1 cellular context compared by ENCODE assay signal in the genomic region with DNA sequence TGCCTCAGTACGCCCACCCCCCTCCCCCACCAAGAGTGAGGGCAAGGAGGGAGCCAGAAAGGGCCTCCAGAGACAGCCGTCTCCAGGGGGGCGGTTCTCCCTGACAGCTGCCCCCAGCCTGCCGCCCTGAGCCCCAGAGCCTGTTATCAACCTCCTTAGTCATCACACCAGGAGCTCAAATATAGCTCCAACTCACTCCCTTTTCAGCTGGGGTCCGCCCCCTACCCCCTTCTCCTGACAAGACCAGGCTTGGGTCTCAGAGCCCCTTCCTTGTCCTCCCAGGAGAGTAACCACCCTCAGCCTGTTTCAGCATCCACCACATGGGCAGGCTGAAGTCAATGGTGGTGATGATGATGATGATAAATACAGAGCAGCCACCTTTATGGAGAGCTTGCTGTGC.
TF ChIP-seq lines count a peak whose summit lies in the region.

No MANE protein-coding gene starts in this region.

TF ChIP-seq in K562, 482 proteins besides CTCF, POLR2A, EP300 and RAD21:
- TF ChIP-seq EGR1 (conservative IDR thresholded peaks at IDR 0.05): peak; percentile 30; the same call in 1 of the 2 replicates
- TF ChIP-seq, protein P1, sequence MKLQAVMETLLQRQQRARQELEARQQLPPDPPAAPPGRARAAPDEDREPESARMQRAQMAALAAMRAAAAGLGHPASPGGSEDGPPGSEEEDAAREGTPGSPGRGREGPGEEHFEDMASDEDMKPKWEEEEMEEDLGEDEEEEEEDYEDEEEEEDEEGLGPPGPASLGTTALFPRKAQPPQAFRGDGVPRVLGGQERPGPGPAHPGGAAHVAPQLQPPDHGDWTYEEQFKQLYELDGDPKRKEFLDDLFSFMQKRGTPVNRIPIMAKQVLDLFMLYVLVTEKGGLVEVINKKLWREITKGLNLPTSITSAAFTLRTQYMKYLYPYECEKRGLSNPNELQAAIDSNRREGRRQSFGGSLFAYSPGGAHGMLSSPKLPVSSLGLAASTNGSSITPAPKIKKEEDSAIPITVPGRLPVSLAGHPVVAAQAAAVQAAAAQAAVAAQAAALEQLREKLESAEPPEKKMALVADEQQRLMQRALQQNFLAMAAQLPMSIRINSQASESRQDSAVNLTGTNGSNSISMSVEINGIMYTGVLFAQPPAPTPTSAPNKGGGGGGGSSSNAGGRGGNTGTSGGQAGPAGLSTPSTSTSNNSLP (IDR thresholded peaks at IDR 0.05; ENCODE audit: borderline replicate concordance, low read depth, low read length): no peak
- 0 out of 2 replicates have a peak, but pooled peaks have one; percentile 7 for TF ChIP-seq NFE2 (IDR thresholded peaks at IDR 0.05; ENCODE audit: low read depth)
- TF ChIP-seq C11orf30 (IDR thresholded peaks at IDR 0.05; ENCODE audit: low read depth): peak; percentile 17; the same call in 1 of the 2 replicates
- TF ChIP-seq ZNF311 (CRISPR knock-in tag; IDR thresholded peaks at IDR 0.05): no peak
- TF ChIP-seq, protein P2, sequence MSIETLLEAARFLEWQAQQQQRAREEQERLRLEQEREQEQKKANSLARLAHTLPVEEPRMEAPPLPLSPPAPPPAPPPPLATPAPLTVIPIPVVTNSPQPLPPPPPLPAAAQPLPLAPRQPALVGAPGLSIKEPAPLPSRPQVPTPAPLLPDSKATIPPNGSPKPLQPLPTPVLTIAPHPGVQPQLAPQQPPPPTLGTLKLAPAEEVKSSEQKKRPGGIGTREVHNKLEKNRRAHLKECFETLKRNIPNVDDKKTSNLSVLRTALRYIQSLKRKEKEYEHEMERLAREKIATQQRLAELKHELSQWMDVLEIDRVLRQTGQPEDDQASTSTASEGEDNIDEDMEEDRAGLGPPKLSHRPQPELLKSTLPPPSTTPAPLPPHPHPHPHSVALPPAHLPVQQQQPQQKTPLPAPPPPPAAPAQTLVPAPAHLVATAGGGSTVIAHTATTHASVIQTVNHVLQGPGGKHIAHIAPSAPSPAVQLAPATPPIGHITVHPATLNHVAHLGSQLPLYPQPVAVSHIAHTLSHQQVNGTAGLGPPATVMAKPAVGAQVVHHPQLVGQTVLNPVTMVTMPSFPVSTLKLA (conservative IDR thresholded peaks at IDR 0.05): no peak
TF ChIP-seq in K562: peak in this region for 3.
